In genomic region chr18:80246656-80247402, GRCh38 we compare ENCODE assay signal across 7 cellular contexts. TPM values are rescaled to one million over a fixed set of nuclear protein-coding genes. Genes with fewer than 3 reads are reported as not detected.
DNase-seq lines count a peak whose midpoint lies in the region; ATAC-seq, FAIRE-seq and TF ChIP-seq lines count a peak whose summit lies in the region.

No MANE protein-coding gene starts in this region.

- H3K27me3 ChIP-seq in mesenchymal stem cell (ENCODE audit: control insufficient read depth in 1 of 2, insufficient read depth in 1 of 2, low read length in 2 of 2): peaks cover 0 to 26% of the 10 kb centered on the region in 2 experiments
- H3K27me3 ChIP-seq in upper lobe of right lung: no peaks in the 10 kb centered on the region

- WGBS in mesenchymal stem cell: 2% methylated on average over 53 of the region's 83 CpGs

- H2BK5ac ChIP-seq in mesenchymal stem cell (ENCODE audit: low read depth, low read length, poor library complexity, severe bottlenecking): no peak overlapping the region

- no peaks in the 10 kb centered on the region for H3K36me3 Mint-ChIP-seq in dendritic cell treated with granulocyte-macrophage colony-stimulating factor and Interleukin-4, amounts not matched to agents 40 ng/mL and 50 ng/mL, for 4 days (ENCODE audit: low read depth)

- peak overlapping the region; percentile 63 for H3K9ac ChIP-seq in mesenchymal stem cell (ENCODE audit: low read length)

- peak overlapping the region in 1 of 2 experiments; percentile 76 for H3K18ac ChIP-seq in mesenchymal stem cell (ENCODE audit: low read depth in 1 of 2, low read length in 2 of 2)

- H3K4me3 Mint-ChIP-seq in dendritic cell treated with granulocyte-macrophage colony-stimulating factor and Interleukin-4, amounts not matched to agents 40 ng/mL and 50 ng/mL, for 4 days: peak overlapping the region; percentile 62

- H3K23ac ChIP-seq in mesenchymal stem cell (ENCODE audit: low read length in 2 of 2): no peak overlapping the region

- DNase-seq in GM12892 (ENCODE audit: insufficient read length) (peak; percentile 35), NCI-H146 treated with DMSO at 0.1 percent for 48 hours (lab: John Stamatoyannopoulos, UW; ENCODE audit: unreplicated experiment) (peak; percentile 62), mesenchymal stem cell (peak; percentile 29), upper lobe of right lung (peak; percentile 68)
- DNase-seq in activated effector memory CD4-positive, alpha-beta T cell treated with Interleukin-2 at 50 U/mL for 16 hours: no peak

- H2BK12ac ChIP-seq in mesenchymal stem cell (ENCODE audit: low read length in 2 of 2): no peak overlapping the region

- peak overlapping the region; percentile 89 for H3K4me2 ChIP-seq in mesenchymal stem cell (ENCODE audit: low read length, poor library complexity, severe bottlenecking)

- no peak overlapping the region for H4K8ac ChIP-seq in mesenchymal stem cell (ENCODE audit: low read length)

- H2AK5ac ChIP-seq in mesenchymal stem cell (ENCODE audit: low read length, severe bottlenecking): no peak overlapping the region

- H3K4me1 ChIP-seq in mesenchymal stem cell (ENCODE audit: control insufficient read depth, insufficient read depth, low read depth, low read length) (peaks cover 17% of the 10 kb centered on the region), upper lobe of right lung (peaks cover 3% of the 10 kb centered on the region)

- TF ChIP-seq CTCF in upper lobe of right lung (IDR thresholded peaks at IDR 0.05): no peak

- H3K4me3 ChIP-seq in mesenchymal stem cell (ENCODE audit: insufficient read depth in 1 of 2, low read depth in 1 of 2, low read length in 2 of 2) (peak overlapping the region; percentile 74 to 77), upper lobe of right lung (peak overlapping the region; percentile 70)

- H3K27ac Mint-ChIP-seq in dendritic cell treated with granulocyte-macrophage colony-stimulating factor and Interleukin-4, amounts not matched to agents 40 ng/mL and 50 ng/mL, for 4 days: no peak overlapping the region

- H2BK120ac ChIP-seq in mesenchymal stem cell (ENCODE audit: low read depth, low read length): peak overlapping the region; percentile 78

- H3K27me3 Mint-ChIP-seq in dendritic cell treated with granulocyte-macrophage colony-stimulating factor and Interleukin-4, amounts not matched to agents 40 ng/mL and 50 ng/mL, for 4 days: peaks cover 39% of the 10 kb centered on the region

- ATAC-seq in GM21825 (IDR thresholded peaks at IDR 0.05; ENCODE audit: unreplicated experiment) (peak; percentile 23), upper lobe of right lung (peak; percentile 22)

- no peak overlapping the region for H3K14ac ChIP-seq in mesenchymal stem cell (ENCODE audit: low read length in 2 of 2)

- peaks cover 10% of the 10 kb centered on the region for H3K79me1 ChIP-seq in mesenchymal stem cell (replicated peaks; ENCODE audit: low read length, poor library complexity, severe bottlenecking)

- H3K4me1 Mint-ChIP-seq in dendritic cell treated with granulocyte-macrophage colony-stimulating factor and Interleukin-4, amounts not matched to agents 40 ng/mL and 50 ng/mL, for 4 days (ENCODE audit: low read depth): no peaks in the 10 kb centered on the region

- intact Hi-C loops in dendritic cell treated with granulocyte-macrophage colony-stimulating factor and Interleukin-4, amounts not matched to agents 40 ng/mL and 50 ng/mL, for 4 days (cut with micrococcal nuclease): no loop called here
- intact Hi-C loops in upper lobe of right lung (cut with DNase I): no loop called here

- FAIRE-seq in GM12892 (lab: Jason Lieb, UNC): no peak

- H3K9me3 ChIP-seq in mesenchymal stem cell (ENCODE audit: control insufficient read depth, low read length) (no peaks in the 10 kb centered on the region), upper lobe of right lung (no peaks in the 10 kb centered on the region)

- no peak overlapping the region for H3K27ac ChIP-seq in mesenchymal stem cell (ENCODE audit: low read length, poor library complexity, severe bottlenecking)
- no peak overlapping the region for H3K27ac ChIP-seq in upper lobe of right lung

- peak overlapping the region; percentile 60 for H2BK15ac ChIP-seq in mesenchymal stem cell (ENCODE audit: low read depth, poor library complexity, severe bottlenecking)

- H3K36me3 ChIP-seq in mesenchymal stem cell (ENCODE audit: control insufficient read depth in 1 of 2, insufficient read depth in 2 of 2, low read depth in 1 of 2, low read length in 2 of 2): no peaks in the 10 kb centered on the region
- H3K36me3 ChIP-seq in upper lobe of right lung: no peaks in the 10 kb centered on the region

- no peak overlapping the region for H4K91ac ChIP-seq in mesenchymal stem cell (ENCODE audit: low read length)

- H3K9me3 Mint-ChIP-seq in dendritic cell treated with granulocyte-macrophage colony-stimulating factor and Interleukin-4, amounts not matched to agents 40 ng/mL and 50 ng/mL, for 4 days: no peaks in the 10 kb centered on the region

- no peak overlapping the region for H3K4ac ChIP-seq in mesenchymal stem cell (ENCODE audit: low read depth in 1 of 2, low read length in 2 of 2)

- TF ChIP-seq POLR2A in GM12892 (IDR thresholded peaks at IDR 0.05; ENCODE audit: low read depth, low read length): no peak

- H2AFZ ChIP-seq in mesenchymal stem cell (ENCODE audit: low read depth, low read length): no peak overlapping the region

RNA-seq across cellular contexts. Expression of gene PARD6G, which starts 0.5 kb away (rescaled TPM):
- polyA plus RNA-seq in GM12892 (2012; ENCODE audit: missing spikeins): 0.57 TPM
- polyA plus RNA-seq in mesenchymal stem cell (2013, experiment 1 of 2): 6.2 TPM
- polyA plus RNA-seq in mesenchymal stem cell (2013, experiment 2 of 2): 7.1 TPM
- 6.5 TPM for total RNA-seq in upper lobe of right lung
